ENCODE assay signal across 8 cellular contexts in the genomic region with DNA sequence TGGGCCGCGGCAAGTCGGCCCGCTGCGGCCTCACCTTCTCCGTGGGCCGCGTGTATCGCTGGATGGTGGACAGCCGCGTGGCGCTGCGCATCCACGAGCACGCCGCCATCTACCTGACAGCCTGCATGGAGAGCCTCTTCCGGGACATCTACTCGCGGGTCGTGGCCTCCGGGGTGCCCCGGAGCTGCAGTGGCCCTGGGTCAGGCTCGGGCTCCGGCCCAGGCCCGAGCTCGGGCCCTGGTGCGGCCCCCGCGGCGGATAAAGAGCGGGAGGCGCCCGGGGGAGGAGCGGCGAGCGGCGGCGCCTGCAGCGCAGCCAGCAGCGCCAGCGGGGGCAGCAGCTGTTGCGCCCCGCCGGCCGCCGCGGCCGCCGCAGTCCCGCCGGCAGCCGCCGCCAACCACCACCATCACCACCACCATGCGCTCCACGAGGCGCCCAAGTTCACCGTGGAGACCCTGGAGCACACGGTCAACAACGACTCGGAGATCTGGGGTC.
A peak's percentile ranks its signal among the peaks of the same experiment; 100 is the strongest.
DNase-seq lines count a peak whose midpoint lies in the region; ATAC-seq and TF ChIP-seq lines count a peak whose summit lies in the region.

No MANE protein-coding gene starts in this region.

- no peak overlapping the region for H3K27ac ChIP-seq in CD8-positive, alpha-beta memory T cell (ENCODE audit: low read depth, low read length)
- no peak overlapping the region for H3K27ac ChIP-seq in substantia nigra (ENCODE audit: low read depth, low read length, poor library complexity, severe bottlenecking)

- H3K4me1 Mint-ChIP-seq in CD8-positive, alpha-beta memory T cell = peaks cover 37 to 51% (median 49%) of the 10 kb centered on the region in 3 donors
- peaks cover 23% of the 10 kb centered on the region for H3K4me1 Mint-ChIP-seq in neural crest cell

- no peaks in the 10 kb centered on the region for H3K9me3 Mint-ChIP-seq in CD8-positive, alpha-beta memory T cell
- H3K9me3 Mint-ChIP-seq in neural crest cell = no peaks in the 10 kb centered on the region

- POLR2A ChIA-PET in CD8-positive, alpha-beta memory T cell (lab: Charles Lee) = interaction anchor here (0.6 to 2.7 kb wide), 2 partner anchors 53 to 1255 kb away, joined by 5 to 20 read pairs; no protein-coding TSS in a partner anchor

- H3K36me3 Mint-ChIP-seq in CD8-positive, alpha-beta memory T cell = peaks cover 0 to 10% (median 0%) of the 10 kb centered on the region in 3 donors
- no peaks in the 10 kb centered on the region for H3K36me3 Mint-ChIP-seq in neural crest cell (ENCODE audit: low read depth)

- peak overlapping the region; percentile 93 for H3K4me3 ChIP-seq in CD8-positive, alpha-beta memory T cell (ENCODE audit: low read length)

- H3K27ac Mint-ChIP-seq in CD8-positive, alpha-beta memory T cell = peak overlapping the region in 4 of 8 donors; percentile 77 to 98 (median 94)
- H3K27ac Mint-ChIP-seq in neural crest cell (ENCODE audit: unreplicated experiment) = no peak overlapping the region

- peak in 4 of 5 donors; percentile 1 to 52 (median 32) for DNase-seq in CD8-positive, alpha-beta memory T cell
- DNase-seq in NCI-H774 (lab: John Stamatoyannopoulos, UW) = peak; percentile 40
- DNase-seq in dermis blood vessel endothelial cell = peak; percentile 10
- no peak for DNase-seq in neural crest cell (ENCODE audit: low read depth, low spot score)
- DNase-seq in dedifferentiated amniotic fluid mesenchymal stem cell (ENCODE audit: extremely low spot score) = no peak
- DNase-seq in HPDE6-E6E7 (ENCODE audit: extremely low spot score) = no peak
- DNase-seq in substantia nigra (lab: John Stamatoyannopoulos, UW) = no peak

- no peak for ATAC-seq in HG02763 (IDR thresholded peaks at IDR 0.05; ENCODE audit: unreplicated experiment)

- peak overlapping the region; percentile 85 to 96 (median 91) for H3K4me3 Mint-ChIP-seq in CD8-positive, alpha-beta memory T cell
- H3K4me3 Mint-ChIP-seq in neural crest cell = peak overlapping the region; percentile 93

- no peaks in the 10 kb centered on the region for H3K36me3 ChIP-seq in CD8-positive, alpha-beta memory T cell (ENCODE audit: insufficient read depth, low read length)

- TF ChIP-seq CTCF in neural crest cell (conservative IDR thresholded peaks at IDR 0.05) = no peak

- H3K4me1 ChIP-seq in CD8-positive, alpha-beta memory T cell (ENCODE audit: insufficient read depth, low read length) = peaks cover 26% of the 10 kb centered on the region

- H3K27me3 Mint-ChIP-seq in CD8-positive, alpha-beta memory T cell = peaks cover 10 to 11% of the 10 kb centered on the region in 2 donors
- peaks cover 95% of the 10 kb centered on the region for H3K27me3 Mint-ChIP-seq in neural crest cell (ENCODE audit: low read depth)

- CTCF ChIA-PET in CD8-positive, alpha-beta memory T cell (lab: Charles Lee) = interaction anchor here (1.2 to 4.9 kb wide), 2 partner anchors 45 to 83 kb away, joined by 3 to 26 read pairs; no protein-coding TSS in a partner anchor

- H3K27me3 ChIP-seq in CD8-positive, alpha-beta memory T cell (ENCODE audit: insufficient read depth, low read length, poor library complexity, severe bottlenecking) = no peaks in the 10 kb centered on the region

- H3K9me3 ChIP-seq in CD8-positive, alpha-beta memory T cell (ENCODE audit: low read length) = no peaks in the 10 kb centered on the region

Comparison
In these comparisons a context has a peak if more than half of its experiments do, and no peak if none do; other contexts are left out.
1. DNase-seq: peak in CD8-positive, alpha-beta memory T cell (4 of 5), NCI-H774 (single experiment) and dermis blood vessel endothelial cell (single experiment); none in neural crest cell (single experiment), dedifferentiated amniotic fluid mesenchymal stem cell (single experiment), HPDE6-E6E7 (single experiment) and substantia nigra (0 of 49).